1 cellular context compared by ENCODE assay signal in the genomic region with DNA sequence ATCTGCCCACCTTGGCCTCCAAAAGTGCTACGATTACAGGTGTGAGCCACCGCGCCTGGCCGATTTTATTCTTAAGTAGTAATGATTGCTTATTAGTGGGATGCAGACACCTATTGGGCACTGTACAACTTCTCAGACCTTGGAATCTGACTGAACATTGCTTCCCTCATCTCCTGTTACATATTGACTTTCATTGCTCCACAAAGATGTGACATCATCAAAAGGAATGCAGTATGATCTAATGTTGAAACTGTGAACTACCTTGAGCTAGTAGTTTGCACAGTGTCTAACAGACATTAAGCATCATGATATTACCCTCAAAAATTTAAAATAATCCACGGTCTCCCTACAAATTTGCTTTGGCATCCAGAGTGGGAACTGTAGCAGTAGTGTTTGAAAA.
TF ChIP-seq lines count a peak whose summit lies in the region.

No MANE protein-coding gene starts in this region.

TF ChIP-seq in HepG2, 621 proteins besides CTCF, POLR2A, EP300 and RAD21 (continued from another document and continues in another):
- TF ChIP-seq, protein P1, sequence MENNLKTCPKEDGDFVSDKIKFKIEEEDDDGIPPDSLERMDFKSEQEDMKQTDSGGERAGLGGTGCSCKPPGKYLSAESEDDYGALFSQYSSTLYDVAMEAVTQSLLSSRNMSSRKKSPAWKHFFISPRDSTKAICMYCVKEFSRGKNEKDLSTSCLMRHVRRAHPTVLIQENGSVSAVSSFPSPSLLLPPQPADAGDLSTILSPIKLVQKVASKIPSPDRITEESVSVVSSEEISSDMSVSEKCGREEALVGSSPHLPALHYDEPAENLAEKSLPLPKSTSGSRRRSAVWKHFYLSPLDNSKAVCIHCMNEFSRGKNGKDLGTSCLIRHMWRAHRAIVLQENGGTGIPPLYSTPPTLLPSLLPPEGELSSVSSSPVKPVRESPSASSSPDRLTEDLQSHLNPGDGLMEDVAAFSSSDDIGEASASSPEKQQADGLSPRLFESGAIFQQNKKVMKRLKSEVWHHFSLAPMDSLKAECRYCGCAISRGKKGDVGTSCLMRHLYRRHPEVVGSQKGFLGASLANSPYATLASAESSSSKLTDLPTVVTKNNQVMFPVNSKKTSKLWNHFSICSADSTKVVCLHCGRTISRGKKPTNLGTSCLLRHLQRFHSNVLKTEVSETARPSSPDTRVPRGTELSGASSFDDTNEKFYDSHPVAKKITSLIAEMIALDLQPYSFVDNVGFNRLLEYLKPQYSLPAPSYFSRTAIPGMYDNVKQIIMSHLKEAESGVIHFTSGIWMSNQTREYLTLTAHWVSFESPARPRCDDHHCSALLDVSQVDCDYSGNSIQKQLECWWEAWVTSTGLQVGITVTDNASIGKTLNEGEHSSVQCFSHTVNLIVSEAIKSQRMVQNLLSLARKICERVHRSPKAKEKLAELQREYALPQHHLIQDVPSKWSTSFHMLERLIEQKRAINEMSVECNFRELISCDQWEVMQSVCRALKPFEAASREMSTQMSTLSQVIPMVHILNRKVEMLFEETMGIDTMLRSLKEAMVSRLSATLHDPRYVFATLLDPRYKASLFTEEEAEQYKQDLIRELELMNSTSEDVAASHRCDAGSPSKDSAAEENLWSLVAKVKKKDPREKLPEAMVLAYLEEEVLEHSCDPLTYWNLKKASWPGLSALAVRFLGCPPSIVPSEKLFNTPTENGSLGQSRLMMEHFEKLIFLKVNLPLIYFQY (CRISPR knock-in tag; IDR thresholded peaks at IDR 0.05; ENCODE audit: borderline replicate concordance), result no peak
- TF ChIP-seq, protein P2, sequence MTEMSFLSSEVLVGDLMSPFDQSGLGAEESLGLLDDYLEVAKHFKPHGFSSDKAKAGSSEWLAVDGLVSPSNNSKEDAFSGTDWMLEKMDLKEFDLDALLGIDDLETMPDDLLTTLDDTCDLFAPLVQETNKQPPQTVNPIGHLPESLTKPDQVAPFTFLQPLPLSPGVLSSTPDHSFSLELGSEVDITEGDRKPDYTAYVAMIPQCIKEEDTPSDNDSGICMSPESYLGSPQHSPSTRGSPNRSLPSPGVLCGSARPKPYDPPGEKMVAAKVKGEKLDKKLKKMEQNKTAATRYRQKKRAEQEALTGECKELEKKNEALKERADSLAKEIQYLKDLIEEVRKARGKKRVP (CRISPR knock-in tag; IDR thresholded peaks at IDR 0.05), result 0 out of 4 replicates have a peak, but pooled peaks of 1 of the 2 experiments have one; percentile 45
- TF ChIP-seq CBFB (CRISPR knock-in tag; IDR thresholded peaks at IDR 0.05), result no peak
- no peak for TF ChIP-seq KLF15 (CRISPR knock-in tag; IDR thresholded peaks at IDR 0.05; ENCODE audit: borderline replicate concordance)
- no peak for TF ChIP-seq FOXC1 (CRISPR knock-in tag; IDR thresholded peaks at IDR 0.05; ENCODE audit: borderline replicate concordance)
- TF ChIP-seq ZNF570 (CRISPR knock-in tag; IDR thresholded peaks at IDR 0.05; ENCODE audit: borderline replicate concordance), result no peak
- TF ChIP-seq ZNF614 (CRISPR knock-in tag; IDR thresholded peaks at IDR 0.05; ENCODE audit: borderline replicate concordance), result no peak
- TF ChIP-seq ZFP62 (CRISPR knock-in tag; IDR thresholded peaks at IDR 0.05), result no peak
- no peak for TF ChIP-seq ZNF543 (CRISPR knock-in tag; IDR thresholded peaks at IDR 0.05)
- no peak for TF ChIP-seq ZNF878 (CRISPR knock-in tag; IDR thresholded peaks at IDR 0.05)
- TF ChIP-seq, protein P3, sequence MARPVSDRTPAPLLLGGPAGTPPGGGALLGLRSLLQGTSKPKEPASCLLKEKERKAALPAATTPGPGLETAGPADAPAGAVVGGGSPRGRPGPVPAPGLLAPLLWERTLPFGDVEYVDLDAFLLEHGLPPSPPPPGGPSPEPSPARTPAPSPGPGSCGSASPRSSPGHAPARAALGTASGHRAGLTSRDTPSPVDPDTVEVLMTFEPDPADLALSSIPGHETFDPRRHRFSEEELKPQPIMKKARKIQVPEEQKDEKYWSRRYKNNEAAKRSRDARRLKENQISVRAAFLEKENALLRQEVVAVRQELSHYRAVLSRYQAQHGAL (CRISPR knock-in tag; IDR thresholded peaks at IDR 0.05; ENCODE audit: not compliant biosample characterization), result no peak
- TF ChIP-seq ZMAT3 (CRISPR knock-in tag; conservative IDR thresholded peaks at IDR 0.05), result no peak
- no peak for TF ChIP-seq AKAP8 (CRISPR knock-in tag; IDR thresholded peaks at IDR 0.05)
- TF ChIP-seq EEA1 (CRISPR knock-in tag; IDR thresholded peaks at IDR 0.05; ENCODE audit: borderline replicate concordance), result no peak
- TF ChIP-seq TARDBP (CRISPR knock-in tag; IDR thresholded peaks at IDR 0.05), result no peak
- no peak for TF ChIP-seq RORA (CRISPR knock-in tag; IDR thresholded peaks at IDR 0.05)
- TF ChIP-seq ZFY (CRISPR knock-in tag; IDR thresholded peaks at IDR 0.05), result no peak
- TF ChIP-seq ZNF484 (CRISPR knock-in tag; IDR thresholded peaks at IDR 0.05; ENCODE audit: borderline replicate concordance, low read depth), result no peak
- TF ChIP-seq, protein P4, sequence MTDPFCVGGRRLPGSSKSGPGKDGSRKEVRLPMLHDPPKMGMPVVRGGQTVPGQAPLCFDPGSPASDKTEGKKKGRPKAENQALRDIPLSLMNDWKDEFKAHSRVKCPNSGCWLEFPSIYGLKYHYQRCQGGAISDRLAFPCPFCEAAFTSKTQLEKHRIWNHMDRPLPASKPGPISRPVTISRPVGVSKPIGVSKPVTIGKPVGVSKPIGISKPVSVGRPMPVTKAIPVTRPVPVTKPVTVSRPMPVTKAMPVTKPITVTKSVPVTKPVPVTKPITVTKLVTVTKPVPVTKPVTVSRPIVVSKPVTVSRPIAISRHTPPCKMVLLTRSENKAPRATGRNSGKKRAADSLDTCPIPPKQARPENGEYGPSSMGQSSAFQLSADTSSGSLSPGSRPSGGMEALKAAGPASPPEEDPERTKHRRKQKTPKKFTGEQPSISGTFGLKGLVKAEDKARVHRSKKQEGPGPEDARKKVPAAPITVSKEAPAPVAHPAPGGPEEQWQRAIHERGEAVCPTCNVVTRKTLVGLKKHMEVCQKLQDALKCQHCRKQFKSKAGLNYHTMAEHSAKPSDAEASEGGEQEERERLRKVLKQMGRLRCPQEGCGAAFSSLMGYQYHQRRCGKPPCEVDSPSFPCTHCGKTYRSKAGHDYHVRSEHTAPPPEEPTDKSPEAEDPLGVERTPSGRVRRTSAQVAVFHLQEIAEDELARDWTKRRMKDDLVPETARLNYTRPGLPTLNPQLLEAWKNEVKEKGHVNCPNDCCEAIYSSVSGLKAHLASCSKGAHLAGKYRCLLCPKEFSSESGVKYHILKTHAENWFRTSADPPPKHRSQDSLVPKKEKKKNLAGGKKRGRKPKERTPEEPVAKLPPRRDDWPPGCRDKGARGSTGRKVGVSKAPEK (CRISPR knock-in tag; IDR thresholded peaks at IDR 0.05; ENCODE audit: borderline replicate concordance), result no peak
- TF ChIP-seq SNAI1 (CRISPR knock-in tag; IDR thresholded peaks at IDR 0.05; ENCODE audit: borderline replicate concordance), result no peak
- TF ChIP-seq, protein P5, sequence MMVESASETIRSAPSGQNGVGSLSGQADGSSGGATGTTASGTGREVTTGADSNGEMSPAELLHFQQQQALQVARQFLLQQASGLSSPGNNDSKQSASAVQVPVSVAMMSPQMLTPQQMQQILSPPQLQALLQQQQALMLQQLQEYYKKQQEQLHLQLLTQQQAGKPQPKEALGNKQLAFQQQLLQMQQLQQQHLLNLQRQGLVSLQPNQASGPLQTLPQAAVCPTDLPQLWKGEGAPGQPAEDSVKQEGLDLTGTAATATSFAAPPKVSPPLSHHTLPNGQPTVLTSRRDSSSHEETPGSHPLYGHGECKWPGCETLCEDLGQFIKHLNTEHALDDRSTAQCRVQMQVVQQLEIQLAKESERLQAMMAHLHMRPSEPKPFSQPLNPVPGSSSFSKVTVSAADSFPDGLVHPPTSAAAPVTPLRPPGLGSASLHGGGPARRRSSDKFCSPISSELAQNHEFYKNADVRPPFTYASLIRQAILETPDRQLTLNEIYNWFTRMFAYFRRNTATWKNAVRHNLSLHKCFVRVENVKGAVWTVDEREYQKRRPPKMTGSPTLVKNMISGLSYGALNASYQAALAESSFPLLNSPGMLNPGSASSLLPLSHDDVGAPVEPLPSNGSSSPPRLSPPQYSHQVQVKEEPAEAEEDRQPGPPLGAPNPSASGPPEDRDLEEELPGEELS (CRISPR knock-in tag; IDR thresholded peaks at IDR 0.05), result no peak
- no peak for TF ChIP-seq FOXJ3 (CRISPR knock-in tag; IDR thresholded peaks at IDR 0.05; ENCODE audit: borderline replicate concordance)
- no peak for TF ChIP-seq RBFOX2 (IDR thresholded peaks at IDR 0.05; ENCODE audit: low read depth, low read length)
- no peak for TF ChIP-seq ZNF616 (CRISPR knock-in tag; IDR thresholded peaks at IDR 0.05; ENCODE audit: low read depth)
- no peak for TF ChIP-seq SP1 (IDR thresholded peaks at IDR 0.05)
- no peak for TF ChIP-seq SP1 (CRISPR knock-in tag; IDR thresholded peaks at IDR 0.05)
- TF ChIP-seq ZNF747 (CRISPR knock-in tag; IDR thresholded peaks at IDR 0.05; ENCODE audit: borderline replicate concordance), result no peak
- no peak for TF ChIP-seq SOX6 (IDR thresholded peaks at IDR 0.05)
- 0 out of 2 replicates have a peak, but pooled peaks have one; percentile 10 for TF ChIP-seq SOX6 (CRISPR knock-in tag; IDR thresholded peaks at IDR 0.05)
- TF ChIP-seq TGIF2 (CRISPR knock-in tag; IDR thresholded peaks at IDR 0.05), result no peak
- no peak for TF ChIP-seq ZNF253 (CRISPR knock-in tag; IDR thresholded peaks at IDR 0.05; ENCODE audit: borderline replicate concordance)
- no peak for TF ChIP-seq ESRRA (CRISPR knock-in tag; IDR thresholded peaks at IDR 0.05; ENCODE audit: low read depth)
- TF ChIP-seq ZBTB21 (CRISPR knock-in tag; IDR thresholded peaks at IDR 0.05), result peak; percentile 94
- TF ChIP-seq, protein P6, sequence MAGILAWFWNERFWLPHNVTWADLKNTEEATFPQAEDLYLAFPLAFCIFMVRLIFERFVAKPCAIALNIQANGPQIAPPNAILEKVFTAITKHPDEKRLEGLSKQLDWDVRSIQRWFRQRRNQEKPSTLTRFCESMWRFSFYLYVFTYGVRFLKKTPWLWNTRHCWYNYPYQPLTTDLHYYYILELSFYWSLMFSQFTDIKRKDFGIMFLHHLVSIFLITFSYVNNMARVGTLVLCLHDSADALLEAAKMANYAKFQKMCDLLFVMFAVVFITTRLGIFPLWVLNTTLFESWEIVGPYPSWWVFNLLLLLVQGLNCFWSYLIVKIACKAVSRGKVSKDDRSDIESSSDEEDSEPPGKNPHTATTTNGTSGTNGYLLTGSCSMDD (CRISPR knock-in tag; IDR thresholded peaks at IDR 0.05), result no peak
- TF ChIP-seq ZBTB20 (CRISPR knock-in tag; IDR thresholded peaks at IDR 0.05; ENCODE audit: borderline replicate concordance, low read depth), result no peak
- TF ChIP-seq KMT2B (CRISPR knock-in tag; IDR thresholded peaks at IDR 0.05), result no peak
- no peak for TF ChIP-seq GTF3A (CRISPR knock-in tag; conservative IDR thresholded peaks at IDR 0.05)
- no peak for TF ChIP-seq NFE2 (CRISPR knock-in tag; IDR thresholded peaks at IDR 0.05)
- no peak for TF ChIP-seq MED13 (CRISPR knock-in tag; IDR thresholded peaks at IDR 0.05)
- no peak for TF ChIP-seq ZNF816 (CRISPR knock-in tag; IDR thresholded peaks at IDR 0.05; ENCODE audit: borderline replicate concordance)
- TF ChIP-seq ZNF136 (CRISPR knock-in tag; IDR thresholded peaks at IDR 0.05; ENCODE audit: low read depth), result no peak
- TF ChIP-seq ATF7-NPFF (CRISPR knock-in tag; IDR thresholded peaks at IDR 0.05; ENCODE audit: low read depth), result no peak
- TF ChIP-seq MBD4 (IDR thresholded peaks at IDR 0.05; ENCODE audit: borderline replicate concordance, low read length), result no peak
- no peak for TF ChIP-seq LCORL (IDR thresholded peaks at IDR 0.05)
- TF ChIP-seq LCORL (CRISPR knock-in tag; IDR thresholded peaks at IDR 0.05), result no peak
- TF ChIP-seq SAP130 (CRISPR knock-in tag; IDR thresholded peaks at IDR 0.05; ENCODE audit: low read depth), result 0 out of 2 replicates have a peak, but pooled peaks have one; percentile 14
- no peak for TF ChIP-seq SRF (IDR thresholded peaks at IDR 0.05; ENCODE audit: low read depth, low read length)
- 0 out of 2 replicates have a peak, but pooled peaks have one; percentile 11 for TF ChIP-seq FOXA1 (IDR thresholded peaks at IDR 0.05)
- TF ChIP-seq FOXA1 (CRISPR knock-in tag; IDR thresholded peaks at IDR 0.05), result peak; percentile 86
- no peak for TF ChIP-seq SRSF4 (IDR thresholded peaks at IDR 0.05; ENCODE audit: low read depth, low read length, poor library complexity, severe bottlenecking)
- no peak for TF ChIP-seq HNF4G (IDR thresholded peaks at IDR 0.05; ENCODE audit: borderline replicate concordance, low read depth, low read length)
- TF ChIP-seq HNF4G (CRISPR knock-in tag; IDR thresholded peaks at IDR 0.05; ENCODE audit: borderline replicate concordance, low read depth), result no peak
- TF ChIP-seq ZBTB3 (CRISPR knock-in tag; IDR thresholded peaks at IDR 0.05; ENCODE audit: borderline replicate concordance, low read depth), result no peak
- TF ChIP-seq, protein P7, sequence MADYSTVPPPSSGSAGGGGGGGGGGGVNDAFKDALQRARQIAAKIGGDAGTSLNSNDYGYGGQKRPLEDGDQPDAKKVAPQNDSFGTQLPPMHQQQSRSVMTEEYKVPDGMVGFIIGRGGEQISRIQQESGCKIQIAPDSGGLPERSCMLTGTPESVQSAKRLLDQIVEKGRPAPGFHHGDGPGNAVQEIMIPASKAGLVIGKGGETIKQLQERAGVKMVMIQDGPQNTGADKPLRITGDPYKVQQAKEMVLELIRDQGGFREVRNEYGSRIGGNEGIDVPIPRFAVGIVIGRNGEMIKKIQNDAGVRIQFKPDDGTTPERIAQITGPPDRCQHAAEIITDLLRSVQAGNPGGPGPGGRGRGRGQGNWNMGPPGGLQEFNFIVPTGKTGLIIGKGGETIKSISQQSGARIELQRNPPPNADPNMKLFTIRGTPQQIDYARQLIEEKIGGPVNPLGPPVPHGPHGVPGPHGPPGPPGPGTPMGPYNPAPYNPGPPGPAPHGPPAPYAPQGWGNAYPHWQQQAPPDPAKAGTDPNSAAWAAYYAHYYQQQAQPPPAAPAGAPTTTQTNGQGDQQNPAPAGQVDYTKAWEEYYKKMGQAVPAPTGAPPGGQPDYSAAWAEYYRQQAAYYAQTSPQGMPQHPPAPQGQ (CRISPR knock-in tag; IDR thresholded peaks at IDR 0.05; ENCODE audit: borderline replicate concordance), result no peak
- TF ChIP-seq, protein P8, sequence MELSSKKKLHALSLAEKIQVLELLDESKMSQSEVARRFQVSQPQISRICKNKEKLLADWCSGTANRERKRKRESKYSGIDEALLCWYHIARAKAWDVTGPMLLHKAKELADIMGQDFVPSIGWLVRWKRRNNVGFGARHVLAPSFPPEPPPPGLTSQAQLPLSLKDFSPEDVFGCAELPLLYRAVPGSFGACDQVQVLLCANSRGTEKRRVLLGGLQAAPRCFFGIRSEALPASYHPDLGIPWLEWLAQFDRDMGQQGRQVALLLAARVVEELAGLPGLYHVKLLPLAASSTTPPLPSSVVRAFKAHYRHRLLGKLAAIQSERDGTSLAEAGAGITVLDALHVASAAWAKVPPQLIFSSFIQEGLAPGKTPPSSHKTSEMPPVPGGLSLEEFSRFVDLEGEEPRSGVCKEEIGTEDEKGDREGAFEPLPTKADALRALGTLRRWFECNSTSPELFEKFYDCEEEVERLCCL (CRISPR knock-in tag; IDR thresholded peaks at IDR 0.05; ENCODE audit: borderline replicate concordance), result no peak
- TF ChIP-seq ZC3H4 (CRISPR knock-in tag; IDR thresholded peaks at IDR 0.05; ENCODE audit: borderline replicate concordance), result no peak
- no peak for TF ChIP-seq ZSCAN20 (CRISPR knock-in tag; IDR thresholded peaks at IDR 0.05; ENCODE audit: borderline replicate concordance)
- TF ChIP-seq, protein P9, sequence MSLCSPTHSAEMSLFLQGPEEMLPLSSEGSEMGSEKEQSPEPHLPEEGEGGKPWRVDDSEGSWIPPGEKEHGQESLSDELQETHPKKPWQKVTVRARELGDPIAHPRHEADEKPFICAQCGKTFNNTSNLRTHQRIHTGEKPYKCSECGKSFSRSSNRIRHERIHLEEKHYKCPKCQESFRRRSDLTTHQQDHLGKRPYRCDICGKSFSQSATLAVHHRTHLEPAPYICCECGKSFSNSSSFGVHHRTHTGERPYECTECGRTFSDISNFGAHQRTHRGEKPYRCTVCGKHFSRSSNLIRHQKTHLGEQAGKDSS (CRISPR knock-in tag; IDR thresholded peaks at IDR 0.05; ENCODE audit: borderline replicate concordance, low read depth), result no peak
